19 cellular contexts compared by ENCODE assay signal in the genomic region with DNA sequence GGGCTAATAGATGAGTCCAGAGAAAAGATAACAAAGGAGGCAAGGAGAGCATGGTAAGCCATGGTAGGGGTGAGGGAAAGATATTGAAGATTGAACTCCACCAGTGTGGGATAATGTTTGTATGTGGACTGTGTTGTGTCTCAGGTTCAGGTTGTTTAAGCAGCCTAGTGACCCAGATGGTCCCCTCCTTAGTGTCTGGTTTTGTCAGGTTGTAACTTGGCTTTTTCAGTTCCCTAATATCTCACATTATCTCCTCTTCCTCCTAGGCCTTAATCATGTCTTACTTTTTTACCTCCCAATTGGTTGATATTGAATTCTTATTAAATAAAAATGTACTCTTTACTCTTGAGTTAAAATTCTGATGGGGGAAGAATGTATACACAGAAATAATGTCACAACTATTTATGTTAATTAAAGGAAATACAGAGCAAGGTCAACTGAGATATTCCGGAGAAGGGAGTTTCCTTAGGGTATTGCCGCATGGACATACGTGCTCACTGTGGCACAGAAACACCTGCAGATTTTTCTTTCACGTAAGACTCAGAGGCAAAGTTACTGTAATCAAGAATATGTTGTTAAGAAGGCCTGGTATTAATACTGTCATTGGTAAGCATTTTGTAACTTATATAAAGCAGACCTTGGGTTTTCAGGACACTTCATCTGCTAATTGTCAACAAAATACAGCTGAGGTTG.
"Had no signal": no experiment of that assay in that cellular context is flagged by ENCODE, and none has a peak within 500 bp of the region (broad histone marks: within the 10 kb centered on the region; RNA-seq: fewer than 3 reads in every experiment).

No MANE protein-coding gene starts in this region.

- ATAC-seq: K562 had no signal

- DNase-seq: Kasumi-1, MM.1S, NCI-H1092 treated with DMSO at 0.1 percent for 48 hours, NCI-H1436, NCI-H187, NCI-H2029, NCI-H2081 treated with DMSO at 0.1 percent for 48 hours, NCI-H2171, NCI-H226, NCI-H446, NCI-H510A, NCI-H524 treated with DMSO at 0.1 percent for 48 hours, NCI-H69, NCI-H774, Right ventricle myocardium superior, RPMI8226, SIG-M5, SK-N-SH had no signal
